Comparison of ENCODE assay signal across 8 cellular contexts in genomic region chr3:184135911-184136260, GRCh38. TPM values are rescaled to one million over a fixed set of nuclear protein-coding genes. Genes with fewer than 3 reads are reported as not detected.
DNase-seq lines count a peak whose midpoint lies in the region; ATAC-seq, FAIRE-seq and TF ChIP-seq lines count a peak whose summit lies in the region.

No MANE protein-coding gene starts in this region.

- DNase-seq in cardiac muscle cell (ENCODE audit: low read depth in 1 of 2, low spot score in 1 of 2), result no peak
- DNase-seq in left ventricle myocardium superior, result no peak
- DNase-seq in GM12878 (ENCODE audit: low read depth, low spot score), result no peak
- no peak for DNase-seq in memory B cell (ENCODE audit: low spot score in 2 of 2)
- no peak for DNase-seq in upper lobe of right lung
- DNase-seq in MV-4-11 (lab: John Stamatoyannopoulos, UW), result no peak
- no peak for DNase-seq in OCI-M1 (lab: John Stamatoyannopoulos, UW)

- H3K9ac ChIP-seq in GM12878 (ENCODE audit: control insufficient read depth, insufficient read depth, low read length), result peak overlapping the region; percentile 94

- H3K36me3 ChIP-seq in cardiac muscle cell (peaks cover 5% of the 10 kb centered on the region), GM12878 (ENCODE audit: control insufficient read depth in 2 of 2, insufficient read depth in 2 of 2, low read length in 1 of 2) (peaks cover 0 to 4% of the 10 kb centered on the region in 2 experiments; a peak in 3 of 4 replicates), upper lobe of right lung (peaks cover 36% of the 10 kb centered on the region)

- H2AFZ ChIP-seq in GM12878 (ENCODE audit: control insufficient read depth, low read depth, low read length), result peak overlapping the region; percentile 98

- peaks cover 45% of the 10 kb centered on the region for H3K79me2 ChIP-seq in GM12878 (ENCODE audit: control insufficient read depth, insufficient read depth, low read length)

- peak overlapping the region; percentile 91 for H3K4me3 Mint-ChIP-seq in memory B cell

- SMC1A ChIA-PET in GM12878 (lab: Charles Lee; ENCODE audit: uncharacterized antibody, unreplicated experiment), result interaction anchor here (1.4 kb wide), 1 partner anchor 9 kb away, joined by 5 read pairs; no protein-coding TSS in a partner anchor

- no peak for FAIRE-seq in GM12878 (lab: Jason Lieb, UNC)

- RAD21 ChIA-PET in GM12878 (lab: Charles Lee; ENCODE audit: unreplicated experiment), result interaction anchor here (1.4 to 2.6 kb wide), 2 partner anchors 20 to 92 kb away, joined by 3 to 10 read pairs; partner anchors contain the start of gene DVL3

- H3K27ac ChIP-seq in cardiac muscle cell (peak overlapping the region; percentile 76), GM12878 (ENCODE audit: control insufficient read depth, insufficient read depth) (peak overlapping the region; percentile 84), upper lobe of right lung (peak overlapping the region; percentile 94)

- no peak for TF ChIP-seq RAD21 in GM12878 (IDR thresholded peaks at IDR 0.05; ENCODE audit: insufficient read depth, low read depth, low read length)

- POLR2A ChIA-PET in GM12878 (lab: Charles Lee), result no interaction called here

- in situ Hi-C loops in GM12878 (cut with MboI), result no loop called here

- TF ChIP-seq POLR2A in GM12878 (IDR thresholded peaks at IDR 0.05; ENCODE audit: low read depth, low read length), result no peak

- H3K27me3 Mint-ChIP-seq in memory B cell, result no peaks in the 10 kb centered on the region

- CTCF ChIA-PET in GM12878 (lab: Yijun Ruan, JAX), result interaction anchor here (1.5 kb wide), 1 partner anchor 240 kb away, joined by 3 read pairs; no protein-coding TSS in a partner anchor

- WGBS in GM12878 (ENCODE audit: insufficient coverage, insufficient replicate concordance, low lambda C conversion rate, missing lambda C conversion rate), result 0% methylated on average over 9 of the region's 9 CpGs

- H3K9me3 Mint-ChIP-seq in memory B cell, result no peaks in the 10 kb centered on the region

- H3K4me3 ChIP-seq in cardiac muscle cell, result peak overlapping the region; percentile 93
- H3K4me3 ChIP-seq in GM12878, result peak overlapping the region; percentile 95
- peak overlapping the region; percentile 98 for H3K4me3 ChIP-seq in upper lobe of right lung

- peaks cover 28% of the 10 kb centered on the region for H3K4me1 Mint-ChIP-seq in memory B cell

- intact Hi-C loops in left ventricle myocardium superior (cut with micrococcal nuclease), result no loop called here
- intact Hi-C loops in GM12878 (cut with micrococcal nuclease; ENCODE audit: unreplicated experiment), result loop anchor here (1.0 to 10.0 kb wide), 4 partner anchors 38 to 241 kb away; partner anchors contain the start of genes ABCF3, ALG3, AP2M1 and EEF1AKMT4
- intact Hi-C loops in upper lobe of right lung (cut with DNase I), result no loop called here

- H3K36me3 Mint-ChIP-seq in memory B cell, result peaks cover 9% of the 10 kb centered on the region

- H3K4me2 ChIP-seq in GM12878 (ENCODE audit: control insufficient read depth, insufficient read depth), result peak overlapping the region; percentile 91

- no peaks in the 10 kb centered on the region for H4K20me1 ChIP-seq in GM12878 (ENCODE audit: control insufficient read depth, insufficient read depth)

- no peaks in the 10 kb centered on the region for H3K27me3 ChIP-seq in cardiac muscle cell
- no peaks in the 10 kb centered on the region for H3K27me3 ChIP-seq in GM12878 (replicated peaks in 1 of 2; ENCODE audit: control insufficient read depth in 2 of 2, insufficient read depth in 2 of 2, low read length in 1 of 2)
- no peaks in the 10 kb centered on the region for H3K27me3 ChIP-seq in upper lobe of right lung

- peak overlapping the region; percentile 90 for H3K27ac Mint-ChIP-seq in memory B cell

- H3K4me1 ChIP-seq in cardiac muscle cell (ENCODE audit: low read depth) (peaks cover 8% of the 10 kb centered on the region), GM12878 (ENCODE audit: control insufficient read depth, insufficient read depth, low read length) (peaks cover 4% of the 10 kb centered on the region; the same call in 1 of the 2 replicates), upper lobe of right lung (peaks cover 22% of the 10 kb centered on the region)

- TF ChIP-seq CTCF in cardiac muscle cell (IDR thresholded peaks at IDR 0.05; ENCODE audit: low read depth, low read length) (no peak), GM12878 (IDR thresholded peaks at IDR 0.05 in 2 of 3, conservative IDR thresholded peaks at IDR 0.05 in 1 of 3; ENCODE audit: control insufficient read depth in 2 of 3, extremely low read depth in 1 of 3, insufficient read depth in 1 of 3, low read depth in 3 of 3, low read length in 3 of 3) (no peak), upper lobe of right lung (IDR thresholded peaks at IDR 0.05) (no peak)

- BruUV-seq in GM12878 (replicated peaks; lab: Mats Ljungman, UMichigan), result no TSS peak

- no peaks in the 10 kb centered on the region for H3K9me3 ChIP-seq in cardiac muscle cell (ENCODE audit: low read depth)
- H3K9me3 ChIP-seq in GM12878 (replicated peaks; ENCODE audit: control insufficient read depth, insufficient read depth, low read length), result no peaks in the 10 kb centered on the region
- no peaks in the 10 kb centered on the region for H3K9me3 ChIP-seq in upper lobe of right lung

- no peak for ATAC-seq in left ventricle myocardium superior
- peak; percentile 4; the same call in 1 of the 3 replicates for ATAC-seq in GM12878
- ATAC-seq in memory B cell (ENCODE audit: low read depth), result no peak
- ATAC-seq in upper lobe of right lung, result no peak
- ATAC-seq in GM18511 (IDR thresholded peaks at IDR 0.05; ENCODE audit: unreplicated experiment), result no peak

- TF ChIP-seq EP300 in GM12878 (IDR thresholded peaks at IDR 0.05; ENCODE audit: borderline replicate concordance in 1 of 2, control insufficient read depth in 1 of 2, low read depth in 2 of 2, low read length in 2 of 2), result no peak

RNA-seq across cellular contexts. Expression of gene EIF2B5, which starts 0.7 kb away (rescaled TPM):
- total RNA-seq in cardiac muscle cell (38.2 and 82.1 TPM in 2 replicates), left ventricle myocardium superior (33.1 TPM), GM12878 (2014; rRNA removed) (50.9 and 53.9 TPM in 2 replicates), GM12878 (2014; rRNA removed; fragmentation: Illumina TruSeq; extraction: Trizol) (46.1 and 50.4 TPM in 2 replicates), GM12878 (2021) (44.9 and 50.7 TPM in 2 replicates), upper lobe of right lung (37.6 TPM)
- polyA plus RNA-seq in cardiac muscle cell (55.7 and 57.5 TPM in 2 replicates), GM12878 (2011; rRNA removed) (49.7 and 58.5 TPM in 2 replicates), GM12878 (2014; fragmentation: Illumina TruSeq; extraction: Trizol) (53.5 and 55.9 TPM in 2 replicates), GM12878 (2014; fragmentation: Nextera tagmentation; extraction: Ambion mirVana) (10 to 100 TPM; 13.7 to 23.6 TPM), GM12878 (2014; rRNA removed) (65.1 and 72.4 TPM in 2 replicates), GM12878 (2016; fragmentation: Nextera tagmentation; extraction: Ambion mirVana) (10 to 100 TPM; 79.2 to 82.7 TPM)
- total RNA-seq in GM12878 (2013; cell fraction: nucleolus; rRNA removed), result 132 and 135 TPM in 2 replicates
- 31.4 TPM for polyA plus RNA-seq in GM12878 (2011; ENCODE audit: low read depth)
- 55.7 and 63.4 TPM in 2 replicates for polyA plus RNA-seq in GM12878 (2011; cell fraction: cytosol; rRNA removed)
- polyA plus RNA-seq in GM12878 (2011; cell fraction: nucleus; rRNA removed), result 145 and 159 TPM in 2 replicates
- polyA plus RNA-seq in GM12878 (2012), result 33.0 and 34.6 TPM in 2 replicates
- polyA minus RNA-seq in GM12878 (2011; rRNA and poly(A)+ RNA removed), result 72.0 and 84.9 TPM in 2 replicates
- polyA minus RNA-seq in GM12878 (2011; cell fraction: cytosol; rRNA and poly(A)+ RNA removed), result 13.2 and 18.6 TPM in 2 replicates
- polyA minus RNA-seq in GM12878 (2011; cell fraction: nucleus; rRNA and poly(A)+ RNA removed), result 60.4 and 91.0 TPM in 2 replicates

RNA-seq across cellular contexts. Expression of gene DVL3, which starts 19.3 kb away (rescaled TPM):
- 96.3 and 135 TPM in 2 replicates for total RNA-seq in cardiac muscle cell
- polyA plus RNA-seq in cardiac muscle cell, result 150 and 180 TPM in 2 replicates
- total RNA-seq in left ventricle myocardium superior, result 76.8 TPM
- 59.5 and 59.7 TPM in 2 replicates for total RNA-seq in GM12878 (2013; cell fraction: nucleolus; rRNA removed)
- 15.6 and 19.4 TPM in 2 replicates for total RNA-seq in GM12878 (2014; rRNA removed)
- total RNA-seq in GM12878 (2014; rRNA removed; fragmentation: Illumina TruSeq; extraction: Trizol), result 8.1 and 9.1 TPM in 2 replicates
- 34.3 and 39.7 TPM in 2 replicates for total RNA-seq in GM12878 (2021)
- polyA plus RNA-seq in GM12878 (2011; ENCODE audit: low read depth), result 9.2 TPM
- 18.7 and 25.9 TPM in 2 replicates for polyA plus RNA-seq in GM12878 (2011; rRNA removed)
- polyA plus RNA-seq in GM12878 (2011; cell fraction: cytosol; rRNA removed), result 27.4 and 32.2 TPM in 2 replicates
- polyA plus RNA-seq in GM12878 (2011; cell fraction: nucleus; rRNA removed), result 109 and 150 TPM in 2 replicates
- 20.8 and 21.5 TPM in 2 replicates for polyA plus RNA-seq in GM12878 (2012)
- 13.8 and 19.1 TPM in 2 replicates for polyA plus RNA-seq in GM12878 (2014; fragmentation: Illumina TruSeq; extraction: Trizol)
- 1 to 10 TPM; 2.2 to 2.4 TPM for polyA plus RNA-seq in GM12878 (2014; fragmentation: Nextera tagmentation; extraction: Ambion mirVana)
- polyA plus RNA-seq in GM12878 (2014; rRNA removed), result 33.0 and 34.0 TPM in 2 replicates
- polyA plus RNA-seq in GM12878 (2016; fragmentation: Nextera tagmentation; extraction: Ambion mirVana), result 1 to 10 TPM; 6.8 to 9.8 TPM
- polyA minus RNA-seq in GM12878 (2011; rRNA and poly(A)+ RNA removed), result 27.9 and 30.6 TPM in 2 replicates
- 17.6 and 22.2 TPM in 2 replicates for polyA minus RNA-seq in GM12878 (2011; cell fraction: cytosol; rRNA and poly(A)+ RNA removed)
- 23.1 and 41.1 TPM in 2 replicates for polyA minus RNA-seq in GM12878 (2011; cell fraction: nucleus; rRNA and poly(A)+ RNA removed)
- 54.1 TPM for total RNA-seq in upper lobe of right lung

RNA-seq across cellular contexts. Expression of gene AP2M1, which starts 38.8 kb away (rescaled TPM):
- total RNA-seq in cardiac muscle cell (399 and 408 TPM in 2 replicates), left ventricle myocardium superior (318 TPM), GM12878 (2014; rRNA removed) (148 and 159 TPM in 2 replicates), GM12878 (2014; rRNA removed; fragmentation: Illumina TruSeq; extraction: Trizol) (110 and 115 TPM in 2 replicates), GM12878 (2021) (180 and 191 TPM in 2 replicates), upper lobe of right lung (245 TPM)
- polyA plus RNA-seq in cardiac muscle cell (551 and 577 TPM in 2 replicates), GM12878 (2011; rRNA removed) (163 and 269 TPM in 2 replicates), GM12878 (2014; fragmentation: Illumina TruSeq; extraction: Trizol) (120 and 164 TPM in 2 replicates), GM12878 (2014; fragmentation: Nextera tagmentation; extraction: Ambion mirVana) (10 to 100 TPM; 65.6 to 68.9 TPM), GM12878 (2014; rRNA removed) (156 and 174 TPM in 2 replicates), GM12878 (2016; fragmentation: Nextera tagmentation; extraction: Ambion mirVana) (100 to 1,000 TPM; 340 to 356 TPM)
- total RNA-seq in GM12878 (2013; cell fraction: nucleolus; rRNA removed), result 83.0 and 85.8 TPM in 2 replicates
- 363 TPM for polyA plus RNA-seq in GM12878 (2011; ENCODE audit: low read depth)
- 161 and 196 TPM in 2 replicates for polyA plus RNA-seq in GM12878 (2011; cell fraction: cytosol; rRNA removed)
- 276 and 344 TPM in 2 replicates for polyA plus RNA-seq in GM12878 (2011; cell fraction: nucleus; rRNA removed)
- 175 and 249 TPM in 2 replicates for polyA plus RNA-seq in GM12878 (2012)
- 166 and 258 TPM in 2 replicates for polyA minus RNA-seq in GM12878 (2011; rRNA and poly(A)+ RNA removed)
- polyA minus RNA-seq in GM12878 (2011; cell fraction: cytosol; rRNA and poly(A)+ RNA removed), result 45.6 and 50.7 TPM in 2 replicates
- 52.1 and 85.1 TPM in 2 replicates for polyA minus RNA-seq in GM12878 (2011; cell fraction: nucleus; rRNA and poly(A)+ RNA removed)

RNA-seq across cellular contexts. Expression of gene HTR3E, which starts 39.0 kb away (rescaled TPM):
- total RNA-seq in cardiac muscle cell (not detected in 2 replicates), left ventricle myocardium superior (not detected), GM12878 (2014; rRNA removed) (not detected in 2 replicates), GM12878 (2014; rRNA removed; fragmentation: Illumina TruSeq; extraction: Trizol) (not detected in 2 replicates), GM12878 (2021) (not detected in 2 replicates), upper lobe of right lung (not detected)
- polyA plus RNA-seq in cardiac muscle cell (0.15 TPM in 1 of 2 replicates, not detected in the other), GM12878 (2011; rRNA removed) (not detected in 2 replicates), GM12878 (2014; fragmentation: Illumina TruSeq; extraction: Trizol) (not detected in 2 replicates), GM12878 (2014; fragmentation: Nextera tagmentation; extraction: Ambion mirVana) (not detected), GM12878 (2014; rRNA removed) (not detected in 2 replicates), GM12878 (2016; fragmentation: Nextera tagmentation; extraction: Ambion mirVana) (not detected)
- not detected in 2 replicates for total RNA-seq in GM12878 (2013; cell fraction: nucleolus; rRNA removed)
- not detected for polyA plus RNA-seq in GM12878 (2011; ENCODE audit: low read depth)
- polyA plus RNA-seq in GM12878 (2011; cell fraction: cytosol; rRNA removed), result not detected in 2 replicates
- not detected in 2 replicates for polyA plus RNA-seq in GM12878 (2011; cell fraction: nucleus; rRNA removed)
- polyA plus RNA-seq in GM12878 (2012), result not detected in 2 replicates
- polyA minus RNA-seq in GM12878 (2011; rRNA and poly(A)+ RNA removed), result not detected in 2 replicates
- not detected in 2 replicates for polyA minus RNA-seq in GM12878 (2011; cell fraction: cytosol; rRNA and poly(A)+ RNA removed)
- polyA minus RNA-seq in GM12878 (2011; cell fraction: nucleus; rRNA and poly(A)+ RNA removed), result not detected in 2 replicates

RNA-seq across cellular contexts. Expression of gene ABCF3, which starts 50.1 kb away (rescaled TPM):
- 50.2 and 50.7 TPM in 2 replicates for total RNA-seq in cardiac muscle cell
- 74.4 and 78.5 TPM in 2 replicates for polyA plus RNA-seq in cardiac muscle cell
- total RNA-seq in left ventricle myocardium superior, result 75.6 TPM
- 51.7 and 54.6 TPM in 2 replicates for total RNA-seq in GM12878 (2013; cell fraction: nucleolus; rRNA removed)
- total RNA-seq in GM12878 (2014; rRNA removed), result 46.6 and 49.4 TPM in 2 replicates
- 25.7 and 25.8 TPM in 2 replicates for total RNA-seq in GM12878 (2014; rRNA removed; fragmentation: Illumina TruSeq; extraction: Trizol)
- total RNA-seq in GM12878 (2021), result 56.1 and 61.8 TPM in 2 replicates
- 21.7 TPM for polyA plus RNA-seq in GM12878 (2011; ENCODE audit: low read depth)
- polyA plus RNA-seq in GM12878 (2011; rRNA removed), result 30.8 and 44.4 TPM in 2 replicates
- 54.9 and 80.9 TPM in 2 replicates for polyA plus RNA-seq in GM12878 (2011; cell fraction: cytosol; rRNA removed)
- polyA plus RNA-seq in GM12878 (2011; cell fraction: nucleus; rRNA removed), result 273 and 282 TPM in 2 replicates
- polyA plus RNA-seq in GM12878 (2012), result 40.9 and 45.8 TPM in 2 replicates
- polyA plus RNA-seq in GM12878 (2014; fragmentation: Illumina TruSeq; extraction: Trizol), result 21.0 and 36.9 TPM in 2 replicates
- polyA plus RNA-seq in GM12878 (2014; fragmentation: Nextera tagmentation; extraction: Ambion mirVana), result 1 to 10 TPM; 6.1 to 8.1 TPM
- polyA plus RNA-seq in GM12878 (2014; rRNA removed), result 70.6 and 81.7 TPM in 2 replicates
- polyA plus RNA-seq in GM12878 (2016; fragmentation: Nextera tagmentation; extraction: Ambion mirVana), result 10 to 100 TPM; 66.8 to 71.3 TPM
- 53.6 and 96.3 TPM in 2 replicates for polyA minus RNA-seq in GM12878 (2011; rRNA and poly(A)+ RNA removed)
- 22.8 and 23.0 TPM in 2 replicates for polyA minus RNA-seq in GM12878 (2011; cell fraction: cytosol; rRNA and poly(A)+ RNA removed)
- polyA minus RNA-seq in GM12878 (2011; cell fraction: nucleus; rRNA and poly(A)+ RNA removed), result 96.4 and 138 TPM in 2 replicates
- total RNA-seq in upper lobe of right lung, result 60.9 TPM
